ENCODE assay signal across 23 cellular contexts in the genomic region with DNA sequence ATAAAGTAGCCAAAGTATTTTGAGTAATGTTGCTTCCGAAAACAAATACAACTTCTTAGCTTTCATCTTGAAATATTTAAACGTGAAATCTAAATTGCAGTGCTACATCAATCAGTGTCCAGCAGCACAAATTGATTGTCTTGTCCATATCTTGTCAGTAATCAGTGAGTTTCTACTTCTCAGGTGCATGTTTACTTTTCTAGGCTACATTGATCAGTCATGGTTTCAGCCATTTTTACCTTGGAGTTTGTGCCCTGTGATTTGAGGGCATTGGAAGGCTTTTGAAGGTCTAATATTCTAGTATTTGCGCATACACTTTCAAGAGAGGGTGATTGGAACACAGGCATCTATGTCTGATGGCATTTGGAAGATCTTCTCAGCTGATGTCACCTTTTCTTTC. TPM values are rescaled to one million over a fixed set of nuclear protein-coding genes. Genes with fewer than 3 reads are reported as not detected.
A peak's percentile ranks its signal among the peaks of the same experiment; 100 is the strongest.
DNase-seq lines count a peak whose midpoint lies in the region; ATAC-seq and TF ChIP-seq lines count a peak whose summit lies in the region.
"Had no signal": no experiment of that assay in that cellular context is flagged by ENCODE, and none has a peak within 500 bp of the region (broad histone marks: within the 10 kb centered on the region; RNA-seq: fewer than 3 reads in every experiment).

No MANE protein-coding gene starts in this region.

- H3K27me3 Mint-ChIP-seq in GM23338 (ENCODE audit: insufficient read depth, low read depth, poor library complexity) (peaks cover 9% of the 10 kb centered on the region), chondrocyte (ENCODE audit: low read depth) (no peaks in the 10 kb centered on the region)
- H3K27me3 Mint-ChIP-seq: CD4-positive, CD25-positive, alpha-beta regulatory T cell had no signal

- ATAC-seq in GM23338 (no peak), left lobe of liver (peak; percentile 39), HG03457 (IDR thresholded peaks at IDR 0.05; ENCODE audit: unreplicated experiment) (no peak)
- ATAC-seq: GM12878 had no signal

- H3K27me3 ChIP-seq in ACC112 (ENCODE audit: insufficient read depth, low read length), result no peaks in the 10 kb centered on the region
- H3K27me3 ChIP-seq in GM23338 (ENCODE audit: insufficient read depth), result no peaks in the 10 kb centered on the region
- H3K27me3 ChIP-seq in parathyroid adenoma (ENCODE audit: control insufficient read depth, insufficient read depth, low read length), result no peaks in the 10 kb centered on the region

- peak overlapping the region; percentile 68 for H3K27ac Mint-ChIP-seq in GM23338
- no peak overlapping the region for H3K27ac Mint-ChIP-seq in chondrocyte (ENCODE audit: unreplicated experiment)
- H3K27ac Mint-ChIP-seq: CD4-positive, CD25-positive, alpha-beta regulatory T cell had no signal

- no peaks in the 10 kb centered on the region for H3K79me2 ChIP-seq in ACC112 (ENCODE audit: control insufficient read depth, insufficient read depth, low read length, unreplicated experiment)
- H3K79me2 ChIP-seq in GM23338 (replicated peaks; ENCODE audit: insufficient read depth), result peaks cover 100% of the 10 kb centered on the region
- no peaks in the 10 kb centered on the region for H3K79me2 ChIP-seq in parathyroid adenoma

- H3K4me1 Mint-ChIP-seq in GM23338 (peaks cover 78% of the 10 kb centered on the region), chondrocyte (ENCODE audit: low read depth) (no peaks in the 10 kb centered on the region)
- H3K4me1 Mint-ChIP-seq: CD4-positive, CD25-positive, alpha-beta regulatory T cell had no signal

- DNase-seq in GM23338 (ENCODE audit: low spot score) (no peak), left lobe of liver (ENCODE audit: low spot score) (no peak), chondrocyte (ENCODE audit: low spot score) (no peak)
- no peak for DNase-seq in activated CD4-positive, alpha-beta T cell treated with anti-CD3 and anti-CD28 coated beads, Interleukin-2, amount 50 U/mL, for 4 hours
- DNase-seq: CD4-positive, CD25-positive, alpha-beta regulatory T cell; GM23248; IMR-90; NCI-H1105; NCI-H2081 treated with DMSO at 0.1 percent for 48 hours; NCI-H446 treated with DMSO at 0.1 percent for 48 hours; NCI-H526 treated with DMSO at 0.1 percent for 48 hours; NK-92 treated with Interleukin-12 subunit alpha and Interleukin-12 subunit beta, amount 100 ng/mL, for 24 hours; SIG-M5; SK-N-SH had no signal

- peaks cover 19% of the 10 kb centered on the region for H4K20me1 ChIP-seq in GM23338 (replicated peaks; ENCODE audit: insufficient read depth)

- H3K9ac ChIP-seq in parathyroid adenoma, result no peak overlapping the region
- H3K9ac ChIP-seq: GM23248, KMS-11, SK-N-SH had no signal

- H3K4me2 ChIP-seq in GM23338 (no peak overlapping the region), parathyroid adenoma (ENCODE audit: low read length) (no peak overlapping the region)
- H3K4me2 ChIP-seq: KMS-11, SK-N-SH had no signal

- H3K9me2 ChIP-seq in GM23338 (ENCODE audit: insufficient read depth), result no peaks in the 10 kb centered on the region
- H3K9me2 ChIP-seq: SK-N-SH had no signal

- TF ChIP-seq CTCF in GM23338 (conservative IDR thresholded peaks at IDR 0.05; ENCODE audit: low read depth in 2 of 2) (no peak), parathyroid adenoma (IDR thresholded peaks at IDR 0.05) (no peak), chondrocyte (IDR thresholded peaks at IDR 0.05) (no peak)

- H3K36me3 Mint-ChIP-seq in GM23338 (ENCODE audit: low read depth) (peaks cover 18% of the 10 kb centered on the region), chondrocyte (ENCODE audit: low read depth) (no peaks in the 10 kb centered on the region)
- H3K36me3 Mint-ChIP-seq: CD4-positive, CD25-positive, alpha-beta regulatory T cell had no signal

- H3K36me3 ChIP-seq in ACC112 (ENCODE audit: insufficient read depth, low read length) (no peaks in the 10 kb centered on the region), GM23338 (ENCODE audit: insufficient read depth) (no peaks in the 10 kb centered on the region), parathyroid adenoma (ENCODE audit: control insufficient read depth, insufficient read depth, low read length) (no peaks in the 10 kb centered on the region)
- H3K36me3 ChIP-seq: HAP-1 had no signal

- no peak overlapping the region for H2AFZ ChIP-seq in ACC112 (ENCODE audit: low read length, unreplicated experiment)
- H2AFZ ChIP-seq in GM23338, result no peak overlapping the region
- peak overlapping the region; percentile 8 for H2AFZ ChIP-seq in parathyroid adenoma
- H2AFZ ChIP-seq: GM23248 had no signal

- H3K9me3 Mint-ChIP-seq in GM23338 (no peaks in the 10 kb centered on the region), chondrocyte (ENCODE audit: low read depth) (no peaks in the 10 kb centered on the region)

- H3K27ac ChIP-seq in ACC112 (ENCODE audit: low read depth, low read length), result no peak overlapping the region
- no peak overlapping the region for H3K27ac ChIP-seq in GM23338 (ENCODE audit: low read depth)
- no peak overlapping the region for H3K27ac ChIP-seq in parathyroid adenoma
- H3K27ac ChIP-seq: GM23248, KMS-11, RWPE1 had no signal

- no peak overlapping the region for H3K4me3 Mint-ChIP-seq in GM23338
- H3K4me3 Mint-ChIP-seq in chondrocyte (ENCODE audit: unreplicated experiment), result no peak overlapping the region
- H3K4me3 Mint-ChIP-seq: CD4-positive, CD25-positive, alpha-beta regulatory T cell had no signal

- H3F3A ChIP-seq in GM23338 (replicated peaks; ENCODE audit: low read depth), result no peaks in the 10 kb centered on the region

- H3K4me3 ChIP-seq in ACC112 (ENCODE audit: low read depth, low read length) (peak overlapping the region; percentile 18; the same call in 1 of the 2 replicates), GM23338 (no peak overlapping the region), parathyroid adenoma (ENCODE audit: low read depth, low read length) (no peak overlapping the region)
- H3K4me3 ChIP-seq: GM12878, GM23248, HAP-1 had no signal

- H3K4me1 ChIP-seq in ACC112 (ENCODE audit: control insufficient read depth, insufficient read depth, low read length, unreplicated experiment) (no peaks in the 10 kb centered on the region), GM23338 (ENCODE audit: insufficient read depth) (peaks cover 73% of the 10 kb centered on the region), parathyroid adenoma (no peaks in the 10 kb centered on the region)
- H3K4me1 ChIP-seq: HAP-1 had no signal

- no peaks in the 10 kb centered on the region for H3K9me3 ChIP-seq in parathyroid adenoma (ENCODE audit: control insufficient read depth, low read length)
- H3K9me3 ChIP-seq: HAP-1, SK-N-SH had no signal

TF ChIP-seq in GM23338, 12 proteins besides CTCF, POLR2A, EP300 and RAD21 (continues in another document):
- TF ChIP-seq CREB1 (CRISPR knock-in tag; IDR thresholded peaks at IDR 0.05; ENCODE audit: low read depth) (no peak), JUNB (IDR thresholded peaks at IDR 0.05; ENCODE audit: unreplicated experiment) (no peak), POLR2AphosphoS5 (IDR thresholded peaks at IDR 0.05; ENCODE audit: low read depth) (no peak), ZNF331 (CRISPR knock-in tag; IDR thresholded peaks at IDR 0.05; ENCODE audit: low read depth) (no peak)
- TF ChIP-seq, protein P1, sequence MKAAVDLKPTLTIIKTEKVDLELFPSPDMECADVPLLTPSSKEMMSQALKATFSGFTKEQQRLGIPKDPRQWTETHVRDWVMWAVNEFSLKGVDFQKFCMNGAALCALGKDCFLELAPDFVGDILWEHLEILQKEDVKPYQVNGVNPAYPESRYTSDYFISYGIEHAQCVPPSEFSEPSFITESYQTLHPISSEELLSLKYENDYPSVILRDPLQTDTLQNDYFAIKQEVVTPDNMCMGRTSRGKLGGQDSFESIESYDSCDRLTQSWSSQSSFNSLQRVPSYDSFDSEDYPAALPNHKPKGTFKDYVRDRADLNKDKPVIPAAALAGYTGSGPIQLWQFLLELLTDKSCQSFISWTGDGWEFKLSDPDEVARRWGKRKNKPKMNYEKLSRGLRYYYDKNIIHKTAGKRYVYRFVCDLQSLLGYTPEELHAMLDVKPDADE (IDR thresholded peaks at IDR 0.05), result no peak

RNA-seq across cellular contexts. Expression of a gene that starts 12.4 kb away (rescaled TPM):
- total RNA-seq in GM23338 (2014; rRNA removed; shearing (Covaris generic)), result 71.4 and 86.0 TPM in 2 replicates
- polyA plus RNA-seq in GM23338 (2016; fragmentation: Nextera tagmentation; extraction: Ambion mirVana), result 38.1 and 46.3 TPM in 2 replicates
- total RNA-seq in left lobe of liver (0.05 TPM), chondrocyte (not detected in 3 replicates)
- total RNA-seq: A673; CD4-positive, CD25-positive, alpha-beta regulatory T cell; GM23248; IMR-90 had no signal
- polyA plus RNA-seq: BJ; CD4-positive, CD25-positive, alpha-beta regulatory T cell; GM23248; IMR-90; SK-N-SH had no signal

Comparison
In these comparisons a context has a peak if more than half of its experiments do, and no peak if none do; other contexts are left out.
1. RNA of a gene that starts 12.4 kb away (total RNA-seq): 71.4 to 86.0 TPM in GM23338; 0.05 TPM in left lobe of liver (single experiment) and not detected in chondrocyte; every median in the first group is over 10 times any median in the second.